21 cellular contexts compared by ENCODE assay signal in genomic region chr3:58627941-58628340, GRCh38. TPM values are rescaled to one million over a fixed set of nuclear protein-coding genes. Genes with fewer than 3 reads are reported as not detected.
DNase-seq lines count a peak whose midpoint lies in the region; TF ChIP-seq lines count a peak whose summit lies in the region.
"Had no signal": no experiment of that assay in that cellular context is flagged by ENCODE, and none has a peak within 500 bp of the region (broad histone marks: within the 10 kb centered on the region; RNA-seq: fewer than 3 reads in every experiment).

No MANE protein-coding gene starts in this region.

- peaks cover 8% of the 10 kb centered on the region for H3K27me3 Mint-ChIP-seq in nephron progenitor cell (ENCODE audit: low read depth, poor library complexity)
- no peaks in the 10 kb centered on the region for H3K27me3 Mint-ChIP-seq in activated T-helper 2 cell treated with anti-CD3 and anti-CD28 coated beads, Interferon-gamma antibody, Interleukin-2, Interleukin-4, amounts not matched to agents 10 μg/mL and 5 μg/mL and 100 μg/mL, durations not matched to agents 14 hours and 24 hours and 36 hours (ENCODE audit: low read depth)

- no peak overlapping the region for H3K4me3 ChIP-seq in adipocyte (ENCODE audit: low read length)
- H3K4me3 ChIP-seq in skeletal muscle satellite cell (ENCODE audit: low read length) = no peak overlapping the region

- H3K9me3 Mint-ChIP-seq in nephron progenitor cell = no peaks in the 10 kb centered on the region
- H3K9me3 Mint-ChIP-seq in activated T-helper 2 cell treated with anti-CD3 and anti-CD28 coated beads, Interferon-gamma antibody, Interleukin-2, Interleukin-4, amounts not matched to agents 10 μg/mL and 5 μg/mL and 100 μg/mL, durations not matched to agents 14 hours and 24 hours and 36 hours = no peaks in the 10 kb centered on the region
- H3K9me3 Mint-ChIP-seq: CD8-positive, alpha-beta T cell; dendritic cell treated with granulocyte-macrophage colony-stimulating factor and Interleukin-4, amounts not matched to agents 40 ng/mL and 50 ng/mL, for 4 days had no signal

- H3K4me1 ChIP-seq in adipocyte (ENCODE audit: control insufficient read depth, insufficient read depth, low read length) = peaks cover 42% of the 10 kb centered on the region
- H3K4me1 ChIP-seq in skeletal muscle satellite cell (ENCODE audit: control insufficient read depth, insufficient read depth, low read length) = peaks cover 36% of the 10 kb centered on the region

- DNase-seq in adipocyte (ENCODE audit: low read depth) (no peak), nephron progenitor cell (no peak), midbrain (lab: John Stamatoyannopoulos, UW) (no peak), HEK293T (ENCODE audit: extremely low spot score) (no peak)
- no peak for DNase-seq in activated T-helper 2 cell treated with anti-CD3 and anti-CD28 coated beads, Interferon-gamma antibody, Interleukin-2, Interleukin-4, amounts not matched to agents 10 μg/mL and 5 μg/mL and 100 μg/mL, durations not matched to agents 14 hours and 24 hours and 36 hours (ENCODE audit: low spot score)
- DNase-seq: activated CD4-positive, CD25-positive, alpha-beta regulatory T cell treated with anti-CD3 and anti-CD28 coated beads, Interleukin-2, amount 50 U/mL, for 72 hours; brain microvascular endothelial cell; CD8-positive, alpha-beta T cell; MM.1S; NCI-H146; NCI-H82; small intestine; stimulated activated CD4-positive, alpha-beta T cell treated with anti-CD3 and anti-CD28 coated beads, Interleukin-4, amount 100 ng/mL, for 4 hours had no signal

- TF ChIP-seq CTCF in C4-2B (conservative IDR thresholded peaks at IDR 0.05) (no peak), nephron progenitor cell (IDR thresholded peaks at IDR 0.05) (no peak)

- H3K4me2 ChIP-seq in skeletal muscle satellite cell (ENCODE audit: low read length) = no peak overlapping the region

- no peaks in the 10 kb centered on the region for H3K9me3 ChIP-seq in adipocyte (ENCODE audit: control insufficient read depth, low read length)
- H3K9me3 ChIP-seq in skeletal muscle satellite cell (replicated peaks; ENCODE audit: low read length) = no peaks in the 10 kb centered on the region

- H3K36me3 ChIP-seq in adipocyte (ENCODE audit: control insufficient read depth, insufficient read depth, low read length, severe bottlenecking) = no peaks in the 10 kb centered on the region
- no peaks in the 10 kb centered on the region for H3K36me3 ChIP-seq in skeletal muscle satellite cell (ENCODE audit: insufficient read depth, low read length)
- H3K36me3 ChIP-seq: brain microvascular endothelial cell had no signal

- intact Hi-C loops in activated T-helper 2 cell treated with anti-CD3 and anti-CD28 coated beads, Interferon-gamma antibody, Interleukin-2, Interleukin-4, amounts not matched to agents 10 μg/mL and 5 μg/mL and 100 μg/mL, durations not matched to agents 14 hours and 24 hours and 36 hours (cut with micrococcal nuclease) = no loop called here

- H3K9ac ChIP-seq in adipocyte (ENCODE audit: low read length) (peak overlapping the region; percentile 60), skeletal muscle satellite cell (ENCODE audit: low read depth, low read length) (peak overlapping the region; percentile 25)
- H3K9ac ChIP-seq: parathyroid adenoma had no signal

- H3K36me3 Mint-ChIP-seq in nephron progenitor cell (ENCODE audit: low read depth) = no peaks in the 10 kb centered on the region
- H3K36me3 Mint-ChIP-seq in activated T-helper 2 cell treated with anti-CD3 and anti-CD28 coated beads, Interferon-gamma antibody, Interleukin-2, Interleukin-4, amounts not matched to agents 10 μg/mL and 5 μg/mL and 100 μg/mL, durations not matched to agents 14 hours and 24 hours and 36 hours (ENCODE audit: low read depth) = no peaks in the 10 kb centered on the region
- H3K36me3 Mint-ChIP-seq: CD8-positive, alpha-beta T cell had no signal

- H3K27me3 ChIP-seq in adipocyte (replicated peaks; ENCODE audit: control insufficient read depth, insufficient read depth, low read length) (peaks cover 1% of the 10 kb centered on the region), layer of hippocampus (ENCODE audit: control insufficient read depth, insufficient read depth, low read length) (no peaks in the 10 kb centered on the region), skeletal muscle satellite cell (ENCODE audit: control insufficient read depth, insufficient read depth, low read length) (no peaks in the 10 kb centered on the region)
- H3K27me3 ChIP-seq: brain microvascular endothelial cell had no signal

- CTCF ChIA-PET in HEK293T (lab: Yijun Ruan, JAX) = interaction anchor here (0.9 to 1.1 kb wide), 2 partner anchors 16 to 57 kb away, joined by 3 read pairs; no protein-coding TSS in a partner anchor

- peaks cover 42% of the 10 kb centered on the region for H3K4me1 Mint-ChIP-seq in nephron progenitor cell
- no peaks in the 10 kb centered on the region for H3K4me1 Mint-ChIP-seq in activated T-helper 2 cell treated with anti-CD3 and anti-CD28 coated beads, Interferon-gamma antibody, Interleukin-2, Interleukin-4, amounts not matched to agents 10 μg/mL and 5 μg/mL and 100 μg/mL, durations not matched to agents 14 hours and 24 hours and 36 hours (ENCODE audit: low read depth)

- POLR2A ChIA-PET in HEK293T (lab: Yijun Ruan, JAX) = no interaction called here

- H3K4me3 Mint-ChIP-seq in nephron progenitor cell = no peak overlapping the region
- H3K4me3 Mint-ChIP-seq in activated T-helper 2 cell treated with anti-CD3 and anti-CD28 coated beads, Interferon-gamma antibody, Interleukin-2, Interleukin-4, amounts not matched to agents 10 μg/mL and 5 μg/mL and 100 μg/mL, durations not matched to agents 14 hours and 24 hours and 36 hours (ENCODE audit: low read depth) = no peak overlapping the region
- H3K4me3 Mint-ChIP-seq: CD8-positive, alpha-beta T cell; dendritic cell treated with granulocyte-macrophage colony-stimulating factor and Interleukin-4, amounts not matched to agents 40 ng/mL and 50 ng/mL, for 4 days had no signal

- peak overlapping the region; percentile 55 for H3K27ac ChIP-seq in C4-2B
- peak overlapping the region; percentile 50 for H3K27ac ChIP-seq in layer of hippocampus (ENCODE audit: low read depth, low read length)
- H3K27ac ChIP-seq: epithelial cell of prostate, HL-60 had no signal

- no peak overlapping the region for H3K27ac Mint-ChIP-seq in nephron progenitor cell
- no peak overlapping the region for H3K27ac Mint-ChIP-seq in activated T-helper 2 cell treated with anti-CD3 and anti-CD28 coated beads, Interferon-gamma antibody, Interleukin-2, Interleukin-4, amounts not matched to agents 10 μg/mL and 5 μg/mL and 100 μg/mL, durations not matched to agents 14 hours and 24 hours and 36 hours
- H3K27ac Mint-ChIP-seq: CD8-positive, alpha-beta T cell; dendritic cell treated with granulocyte-macrophage colony-stimulating factor and Interleukin-4, amounts not matched to agents 40 ng/mL and 50 ng/mL, for 4 days had no signal

TF ChIP-seq in HEK293T, 16 proteins besides CTCF, POLR2A, EP300 and RAD21:
- TF ChIP-seq PKNOX1 (IDR thresholded peaks at IDR 0.05) (no peak), L3MBTL2 (conservative IDR thresholded peaks at IDR 0.05) (no peak), SP1 (IDR thresholded peaks at IDR 0.05) (no peak), BHLHE40 (IDR thresholded peaks at IDR 0.05; ENCODE audit: borderline replicate concordance) (no peak), FOXK2 (IDR thresholded peaks at IDR 0.05) (no peak), ARNT (IDR thresholded peaks at IDR 0.05) (no peak), NFRKB (IDR thresholded peaks at IDR 0.05) (no peak), TARDBP (IDR thresholded peaks at IDR 0.05) (no peak), FOXA1 (IDR thresholded peaks at IDR 0.05) (no peak), ELF4 (IDR thresholded peaks at IDR 0.05) (no peak), SUZ12 (IDR thresholded peaks at IDR 0.05) (no peak), FOXM1 (IDR thresholded peaks at IDR 0.05; ENCODE audit: borderline replicate concordance) (no peak), ZNF384 (IDR thresholded peaks at IDR 0.05) (no peak), LEF1 (IDR thresholded peaks at IDR 0.05; ENCODE audit: borderline replicate concordance) (no peak), HDGF (IDR thresholded peaks at IDR 0.05; ENCODE audit: borderline replicate concordance) (no peak), CTBP1 (IDR thresholded peaks at IDR 0.05; ENCODE audit: borderline replicate concordance) (no peak)

RNA-seq across cellular contexts. Expression of gene FAM3D, which starts 38.6 kb away (rescaled TPM):
- total RNA-seq in skeletal muscle satellite cell (2012; rRNA removed) = not detected in 2 replicates
- not detected in 2 replicates for total RNA-seq in activated T-helper 2 cell treated with anti-CD3 and anti-CD28 coated beads, Interferon-gamma antibody, Interleukin-2, Interleukin-4, amounts not matched to agents 10 μg/mL and 5 μg/mL and 100 μg/mL, durations not matched to agents 14 hours and 24 hours and 36 hours
- total RNA-seq: activated CD8-positive, alpha-beta memory T cell treated with anti-CD3 and anti-CD28 coated beads for 36 hours; CD8-positive, alpha-beta T cell had no signal

RNA-seq across cellular contexts. Expression of gene FAM107A, which starts 50.8 kb away (rescaled TPM):
- 0.22 TPM in 1 of 2 replicates, not detected in the other for total RNA-seq in skeletal muscle satellite cell (2012; rRNA removed)
- total RNA-seq in activated T-helper 2 cell treated with anti-CD3 and anti-CD28 coated beads, Interferon-gamma antibody, Interleukin-2, Interleukin-4, amounts not matched to agents 10 μg/mL and 5 μg/mL and 100 μg/mL, durations not matched to agents 14 hours and 24 hours and 36 hours = not detected in 2 replicates
- total RNA-seq: activated CD8-positive, alpha-beta memory T cell treated with anti-CD3 and anti-CD28 coated beads for 36 hours; CD8-positive, alpha-beta T cell had no signal
